ENCODE assay signal across 12 cellular contexts in the genomic region with DNA sequence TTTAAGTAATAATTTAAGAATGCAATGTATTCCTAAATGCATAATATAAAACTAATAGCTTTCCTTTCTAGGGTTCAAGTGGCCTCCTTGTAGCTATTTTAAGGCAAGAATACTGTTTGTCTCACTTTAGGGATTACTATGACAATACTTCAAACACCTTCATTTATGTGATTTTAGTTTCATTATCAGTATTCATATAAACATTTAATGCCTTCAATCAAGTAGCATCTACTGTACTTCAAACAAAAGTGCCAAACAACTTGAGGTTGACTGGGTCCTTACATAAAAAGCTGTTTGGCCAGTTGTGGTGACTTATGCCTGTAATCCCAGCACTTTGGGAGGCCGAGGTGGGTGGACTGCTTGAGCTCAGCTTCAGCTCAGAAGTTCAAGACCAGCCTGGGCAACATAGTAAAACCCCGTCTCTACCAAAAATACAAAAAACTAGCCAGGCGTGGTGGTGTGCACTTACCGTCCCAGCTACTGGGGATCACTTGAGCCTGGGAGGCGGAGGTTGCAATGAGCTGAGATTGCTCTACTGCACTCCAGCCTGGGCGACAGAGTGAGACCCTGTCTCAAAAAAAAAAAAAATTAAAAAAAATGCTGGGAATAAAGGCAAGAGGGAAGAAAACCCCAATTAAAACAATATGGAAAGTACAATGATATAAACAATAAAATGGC. TPM values are rescaled to one million over a fixed set of nuclear protein-coding genes. Genes with fewer than 3 reads are reported as not detected.
DNase-seq lines count a peak whose midpoint lies in the region; ATAC-seq and TF ChIP-seq lines count a peak whose summit lies in the region.
"Had no signal": no experiment of that assay in that cellular context is flagged by ENCODE, and none has a peak within 500 bp of the region (broad histone marks: within the 10 kb centered on the region; RNA-seq: fewer than 3 reads in every experiment).

No MANE protein-coding gene starts in this region.

- H3K27me3 Mint-ChIP-seq in activated naive CD8-positive, alpha-beta T cell treated with anti-CD3 and anti-CD28 coated beads, Interleukin-2, amount 50 U/mL, for 24 hours = no peaks in the 10 kb centered on the region

- H3K4me1 ChIP-seq in Karpas-422 (ENCODE audit: low read length) = peaks cover 33% of the 10 kb centered on the region

- H3K4me2 ChIP-seq in Karpas-422 (ENCODE audit: low read depth, low read length, poor library complexity, severe bottlenecking) = no peak overlapping the region

- H3K4me3 Mint-ChIP-seq in activated naive CD8-positive, alpha-beta T cell treated with anti-CD3 and anti-CD28 coated beads, Interleukin-2, amount 50 U/mL, for 24 hours = peak overlapping the region; percentile 12

- no peaks in the 10 kb centered on the region for H3K36me3 ChIP-seq in Karpas-422 (ENCODE audit: insufficient read depth, low read length)

- H3K79me2 ChIP-seq in Karpas-422 (ENCODE audit: low read length) = peaks cover 96% of the 10 kb centered on the region

- no peak overlapping the region for H3K27ac ChIP-seq in Karpas-422 (ENCODE audit: low read length)

- DNase-seq in GM12865 (ENCODE audit: low read depth) (peak; percentile 42), Karpas-422 (no peak), foreskin melanocyte (no peak), NCI-H526 treated with DMSO at 0.1 percent for 48 hours (lab: John Stamatoyannopoulos, UW) (no peak), HCEC 1CT (no peak)
- DNase-seq in activated naive CD8-positive, alpha-beta T cell treated with anti-CD3 and anti-CD28 coated beads, Interleukin-2, amount 50 U/mL, for 24 hours = no peak
- DNase-seq: effector CD4-positive, alpha-beta T cell; NCI-H1417; OCI-M1; stimulated activated naive CD4-positive, alpha-beta T cell had no signal

- no peak overlapping the region for H2AFZ ChIP-seq in Karpas-422 (ENCODE audit: low read length)

- no peaks in the 10 kb centered on the region for H3K9me3 ChIP-seq in Karpas-422 (ENCODE audit: low read length)

- TF ChIP-seq CTCF in GM12865 (IDR thresholded peaks at IDR 0.05; ENCODE audit: insufficient read depth, low read depth, low read length, missing control alignments) = no peak

- ATAC-seq in GM19372 (IDR thresholded peaks at IDR 0.05; ENCODE audit: low read depth, unreplicated experiment) (peak; percentile 49), HG03045 (IDR thresholded peaks at IDR 0.05; ENCODE audit: unreplicated experiment) (peak; percentile 45)
- ATAC-seq in activated naive CD8-positive, alpha-beta T cell treated with anti-CD3 and anti-CD28 coated beads, Interleukin-2, amount 50 U/mL, for 24 hours = peak; percentile 34

- H3K4me3 ChIP-seq in GM12865 (ENCODE audit: low read depth, low read length) (peak overlapping the region; percentile 30), Karpas-422 (ENCODE audit: low read length) (no peak overlapping the region)

- H3K9me2 ChIP-seq in Karpas-422 (replicated peaks; ENCODE audit: insufficient read depth, low read length) = no peaks in the 10 kb centered on the region

- peak overlapping the region; percentile 13 for H3K27ac Mint-ChIP-seq in activated naive CD8-positive, alpha-beta T cell treated with anti-CD3 and anti-CD28 coated beads, Interleukin-2, amount 50 U/mL, for 24 hours

- H3K4me1 Mint-ChIP-seq in activated naive CD8-positive, alpha-beta T cell treated with anti-CD3 and anti-CD28 coated beads, Interleukin-2, amount 50 U/mL, for 24 hours = peaks cover 83% of the 10 kb centered on the region

- H3K9me3 Mint-ChIP-seq in activated naive CD8-positive, alpha-beta T cell treated with anti-CD3 and anti-CD28 coated beads, Interleukin-2, amount 50 U/mL, for 24 hours = no peaks in the 10 kb centered on the region

- no peaks in the 10 kb centered on the region for H3K27me3 ChIP-seq in Karpas-422 (ENCODE audit: low read length)

- H3K36me3 Mint-ChIP-seq in activated naive CD8-positive, alpha-beta T cell treated with anti-CD3 and anti-CD28 coated beads, Interleukin-2, amount 50 U/mL, for 24 hours (ENCODE audit: low read depth) = peaks cover 57% of the 10 kb centered on the region

- no peak overlapping the region for H3K9ac ChIP-seq in Karpas-422 (ENCODE audit: low read length)

- H4K20me1 ChIP-seq in Karpas-422 (ENCODE audit: insufficient read depth, low read depth, low read length) = peaks cover 12% of the 10 kb centered on the region; the same call in 1 of the 2 replicates

RNA-seq across cellular contexts. Expression of a gene that starts 9.3 kb away (rescaled TPM):
- total RNA-seq in Karpas-422 (2014; rRNA removed; shearing (Covaris generic); ENCODE audit: low replicate concordance) = 28.8 and 43.7 TPM in 2 replicates
